8 cellular contexts compared by ENCODE assay signal in genomic region chr5:34244281-34245031, GRCh38.
DNase-seq lines count a peak whose midpoint lies in the region; ATAC-seq and TF ChIP-seq lines count a peak whose summit lies in the region.
"Not testable (repeated sequence)": the region's sequence is repeated elsewhere in the genome, so short reads cannot be mapped to it uniquely, and the experiment has no call there.

No MANE protein-coding gene starts in this region.

- not testable (repeated sequence) for H3K36me3 Mint-ChIP-seq in MCF 10A (ENCODE audit: insufficient read depth, unreplicated experiment)

- ATAC-seq in GM21526 (IDR thresholded peaks at IDR 0.05; ENCODE audit: low FRiP score, unreplicated experiment), result peak; percentile 49
- ATAC-seq in left ventricle myocardium superior, result peak; percentile 95

- H3K27ac Mint-ChIP-seq in MCF 10A (ENCODE audit: low read depth, unreplicated experiment), result peak overlapping the region; percentile 16

- H3K4me3 Mint-ChIP-seq in MCF 10A (ENCODE audit: unreplicated experiment), result peak overlapping the region; percentile 70

- H3K9me3 Mint-ChIP-seq in MCF 10A (ENCODE audit: unreplicated experiment), result not testable (repeated sequence)

- POLR2A ChIA-PET in MCF 10A (lab: Yijun Ruan, JAX), result not testable (repeated sequence)

- intact Hi-C loops in MCF 10A (cut with micrococcal nuclease); left ventricle myocardium superior (cut with micrococcal nuclease): not testable (repeated sequence)

- DNase-seq in M059J (ENCODE audit: low read depth) (peak; percentile 60), MCF 10A (ENCODE audit: unreplicated experiment) (peak; percentile 41), left ventricle myocardium superior (peak; percentile 80), non-pigmented ciliary epithelial cell (ENCODE audit: low read depth) (peak; percentile 0)
- peak; percentile 75 to 81 for DNase-seq in activated CD4-positive, alpha-beta T cell treated with anti-CD3 and anti-CD28 coated beads, Interleukin-2, amount 50 U/mL, for 48 hours
- peak; percentile 53 to 60 for DNase-seq in stimulated activated CD8-positive, alpha-beta memory T cell treated with anti-CD3 and anti-CD28 coated beads, Interleukin-2, amount 100 ng/mL, for 1 hour (ENCODE audit: low read depth in 2 of 2)

- H3K4me1 Mint-ChIP-seq in MCF 10A (ENCODE audit: insufficient read depth, unreplicated experiment), result not testable (repeated sequence)

- not testable (repeated sequence) for H3K27me3 Mint-ChIP-seq in MCF 10A (ENCODE audit: insufficient read depth, unreplicated experiment)

- TF ChIP-seq CTCF in C4-2B (conservative IDR thresholded peaks at IDR 0.05), result peak; percentile 9; the same call in 1 of the 2 replicates
- not testable (repeated sequence) for TF ChIP-seq CTCF in MCF 10A (IDR thresholded peaks at IDR 0.05; ENCODE audit: unreplicated experiment)

- peak overlapping the region; percentile 48; the same call in 1 of the 2 replicates for H3K27ac ChIP-seq in C4-2B

- not testable (repeated sequence) for BruUV-seq in MCF 10A (replicated peaks; lab: Mats Ljungman, UMichigan)

- CTCF ChIA-PET in MCF 10A (lab: Yijun Ruan, JAX), result interaction anchor here (0.6 kb wide), 1 partner anchor 195 kb away, joined by 3 read pairs; no protein-coding TSS in a partner anchor

Comparison
In these comparisons a context has a peak if more than half of its experiments do, and no peak if none do; other contexts are left out.
1. Peak in every context shown above with its lines: DNase-seq, ATAC-seq and H3K27ac ChIP-seq.
2. DNase-seq: peak in every context shown above with its lines; median percentile 80 in left ventricle myocardium superior; 78 in activated CD4-positive, alpha-beta T cell treated with anti-CD3 and anti-CD28 coated beads, Interleukin-2, amount 50 U/mL, for 48 hours; 60 in M059J; 56 in stimulated activated CD8-positive, alpha-beta memory T cell treated with anti-CD3 and anti-CD28 coated beads, Interleukin-2, amount 100 ng/mL, for 1 hour; 41 in MCF 10A; 0 in non-pigmented ciliary epithelial cell.